27 cellular contexts compared by ENCODE assay signal in the genomic region with DNA sequence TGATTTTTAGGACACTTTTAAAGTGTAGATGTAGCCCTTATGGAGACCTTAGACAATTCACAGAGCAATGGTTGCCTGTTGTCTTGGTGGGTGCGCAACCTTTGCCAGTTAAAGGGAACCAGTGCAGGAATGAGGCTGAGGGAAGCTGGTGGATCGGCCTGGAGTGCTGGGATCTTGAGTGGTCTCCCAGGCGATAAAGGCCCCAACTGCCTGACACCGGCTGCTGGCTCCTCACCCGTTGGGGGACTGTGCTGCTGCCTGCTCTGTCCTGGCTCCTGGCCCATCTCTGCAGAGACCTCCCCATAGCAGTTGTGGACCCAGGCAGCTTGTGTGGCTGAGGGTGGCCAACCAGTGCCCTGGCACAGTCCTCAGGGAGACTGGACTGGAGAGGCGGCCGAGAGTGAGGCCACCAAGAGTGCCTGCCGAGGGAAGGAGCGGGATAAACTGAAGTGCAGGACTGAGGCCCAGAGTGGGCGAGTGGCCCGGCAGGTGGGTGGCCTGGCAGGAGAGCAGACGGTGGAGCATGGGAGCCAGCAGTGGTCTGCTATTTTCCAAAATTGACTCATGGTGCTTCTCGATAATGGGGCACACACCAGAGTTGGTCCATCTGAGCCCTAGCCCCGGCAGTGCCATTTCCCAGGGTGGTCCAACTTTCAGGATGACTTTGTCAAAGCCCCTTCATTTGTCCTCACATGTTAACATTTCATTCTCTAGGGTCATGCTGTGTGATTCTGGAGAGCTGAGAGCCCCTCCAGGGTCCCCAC. TPM values are rescaled to one million over a fixed set of nuclear protein-coding genes. Genes with fewer than 3 reads are reported as not detected.
A peak's percentile ranks its signal among the peaks of the same experiment; 100 is the strongest.
DNase-seq lines count a peak whose midpoint lies in the region; ATAC-seq, FAIRE-seq and TF ChIP-seq lines count a peak whose summit lies in the region.
"Had no signal": no experiment of that assay in that cellular context is flagged by ENCODE, and none has a peak within 500 bp of the region (broad histone marks: within the 10 kb centered on the region; RNA-seq: fewer than 3 reads in every experiment).

No MANE protein-coding gene starts in this region.

- no peak overlapping the region for H2AK5ac ChIP-seq in mesenchymal stem cell (ENCODE audit: low read length, severe bottlenecking)

- no peak overlapping the region for H2AFZ ChIP-seq in PC-3 (ENCODE audit: low read length)
- no peak overlapping the region for H2AFZ ChIP-seq in mesenchymal stem cell (ENCODE audit: low read depth, low read length)

- intact Hi-C loops in PC-3 (cut with micrococcal nuclease), result no loop called here

- peak overlapping the region; percentile 78 for H3K4me3 ChIP-seq in PC-3 (ENCODE audit: low read length)
- H3K4me3 ChIP-seq in mesenchymal stem cell (ENCODE audit: insufficient read depth in 1 of 2, low read depth in 1 of 2, low read length in 2 of 2), result peak overlapping the region; percentile 14 to 84
- peak overlapping the region in 2 of 3 donors; percentile 22 to 48 for H3K4me3 ChIP-seq in skeletal muscle tissue (ENCODE audit: low read length in 3 of 3)
- H3K4me3 ChIP-seq: cardiac muscle cell, coronary artery, lower lobe of right lung, thyroid gland had no signal

- H3K14ac ChIP-seq in mesenchymal stem cell (ENCODE audit: low read length in 2 of 2), result peak overlapping the region in 1 of 2 experiments; percentile 71

- H3K79me1 ChIP-seq in mesenchymal stem cell (replicated peaks; ENCODE audit: low read length, poor library complexity, severe bottlenecking), result no peaks in the 10 kb centered on the region

- FAIRE-seq in frontal cortex (lab: Jason Lieb, UNC), result no peak
- FAIRE-seq: D721Med had no signal

- TF ChIP-seq CTCF in PC-3 (conservative IDR thresholded peaks at IDR 0.05; ENCODE audit: low read depth, low read length), result no peak
- TF ChIP-seq CTCF in brain (conservative IDR thresholded peaks at IDR 0.05), result no peak
- TF ChIP-seq CTCF in mesothelial cell of epicardium (IDR thresholded peaks at IDR 0.05; ENCODE audit: unreplicated experiment), result no peak
- no peak for TF ChIP-seq CTCF in GM10248 (IDR thresholded peaks at IDR 0.05; ENCODE audit: control extremely low read depth, extremely low read depth, low read depth, missing control alignments)

- H4K8ac ChIP-seq in mesenchymal stem cell (ENCODE audit: low read length), result no peak overlapping the region

- H3K9ac ChIP-seq in PC-3 (ENCODE audit: low read length) (peak overlapping the region; percentile 100), mesenchymal stem cell (ENCODE audit: low read length) (peak overlapping the region; percentile 74), skeletal muscle tissue (ENCODE audit: low read depth in 1 of 3, low read length in 3 of 3) (peak overlapping the region in 1 of 3 donors; percentile 50)

- CTCF ChIA-PET in PC-3 (lab: Charles Lee) (no interaction called here), GM10248 (lab: Yijun Ruan, JAX) (interaction anchor here (2.7 kb wide), 1 partner anchor 9 kb away, joined by 14 read pairs; no protein-coding TSS in a partner anchor)

- H3K4me1 ChIP-seq in PC-3 (ENCODE audit: insufficient read depth, low read length), result peaks cover 54% of the 10 kb centered on the region
- peaks cover 19% of the 10 kb centered on the region for H3K4me1 ChIP-seq in mesenchymal stem cell (ENCODE audit: control insufficient read depth, insufficient read depth, low read depth, low read length)
- H3K4me1 ChIP-seq in skeletal muscle tissue (ENCODE audit: control insufficient read depth in 3 of 3, insufficient read depth in 3 of 3, low read length in 3 of 3), result no peaks in the 10 kb centered on the region

- H3K9me3 ChIP-seq in PC-3 (ENCODE audit: low read length) (no peaks in the 10 kb centered on the region), mesenchymal stem cell (ENCODE audit: control insufficient read depth, low read length) (no peaks in the 10 kb centered on the region), skeletal muscle tissue (ENCODE audit: control insufficient read depth in 3 of 3, low read length in 3 of 3) (no peaks in the 10 kb centered on the region)
- H3K9me3 ChIP-seq: lower lobe of right lung, thyroid gland had no signal

- no peak overlapping the region for H3K18ac ChIP-seq in mesenchymal stem cell (ENCODE audit: low read depth in 1 of 2, low read length in 2 of 2)

- no peak overlapping the region for H2BK120ac ChIP-seq in mesenchymal stem cell (ENCODE audit: low read depth, low read length)

- POLR2A ChIA-PET in PC-3 (lab: Charles Lee; ENCODE audit: unreplicated experiment) (no interaction called here), GM10248 (lab: Yijun Ruan, JAX) (no interaction called here)

- H3K27me3 ChIP-seq in PC-3 (ENCODE audit: low read length), result no peaks in the 10 kb centered on the region
- peaks cover 0 to 78% of the 10 kb centered on the region in 2 experiments for H3K27me3 ChIP-seq in mesenchymal stem cell (ENCODE audit: control insufficient read depth in 1 of 2, insufficient read depth in 1 of 2, low read length in 2 of 2)
- H3K27me3 ChIP-seq in skeletal muscle tissue (ENCODE audit: control insufficient read depth in 3 of 3, insufficient read depth in 3 of 3, low read length in 3 of 3), result peaks cover 18 to 33% (median 26%) of the 10 kb centered on the region in 3 donors

- no peak overlapping the region for H2BK5ac ChIP-seq in mesenchymal stem cell (ENCODE audit: low read depth, low read length, poor library complexity, severe bottlenecking)

- peaks cover 95% of the 10 kb centered on the region for H3K79me2 ChIP-seq in PC-3 (ENCODE audit: low read length)

- H3K4me1 Mint-ChIP-seq in brain (peaks cover 10% of the 10 kb centered on the region), mesothelial cell of epicardium (peaks cover 8% of the 10 kb centered on the region)

- H3K23ac ChIP-seq in mesenchymal stem cell (ENCODE audit: low read length in 2 of 2), result peak overlapping the region in 1 of 2 experiments; percentile 98

- ATAC-seq in PC-3, result peak; percentile 1
- ATAC-seq: lower lobe of right lung; SK-N-SH treated with all-trans-retinoic acid at 6 μM for 48 hours; stimulated activated naive CD8-positive, alpha-beta T cell treated with anti-CD3 and anti-CD28 coated beads, Interleukin-15, Interleukin-2, amounts not matched to agents 100 U/mL and 50 U/mL, for 24 hours had no signal

- H2BK15ac ChIP-seq in mesenchymal stem cell (ENCODE audit: low read depth, poor library complexity, severe bottlenecking), result no peak overlapping the region

- H3K9me2 ChIP-seq in PC-3 (replicated peaks; ENCODE audit: low read length), result no peaks in the 10 kb centered on the region

- H3F3A ChIP-seq in PC-3 (ENCODE audit: low read length, unreplicated experiment), result peaks cover 48% of the 10 kb centered on the region

- H3K36me3 ChIP-seq in PC-3 (ENCODE audit: low read depth, low read length), result peaks cover 67% of the 10 kb centered on the region
- peaks cover 0 to 4% of the 10 kb centered on the region in 2 experiments for H3K36me3 ChIP-seq in mesenchymal stem cell (ENCODE audit: control insufficient read depth in 1 of 2, insufficient read depth in 2 of 2, low read depth in 1 of 2, low read length in 2 of 2)
- no peaks in the 10 kb centered on the region for H3K36me3 ChIP-seq in skeletal muscle tissue (ENCODE audit: control insufficient read depth in 3 of 3, insufficient read depth in 3 of 3, low read length in 3 of 3)
- H3K36me3 ChIP-seq: cardiac muscle cell, lower lobe of right lung, thyroid gland had no signal

- peak overlapping the region; percentile 92 for H3K4me2 ChIP-seq in PC-3 (ENCODE audit: low read length)
- H3K4me2 ChIP-seq in mesenchymal stem cell (ENCODE audit: low read length, poor library complexity, severe bottlenecking), result no peak overlapping the region

- peak; percentile 12 for DNase-seq in PC-3
- no peak for DNase-seq in mesenchymal stem cell
- DNase-seq in NCI-H146 (lab: John Stamatoyannopoulos, UW), result no peak
- DNase-seq in frontal cortex (ENCODE audit: low spot score in 2 of 2), result no peak
- no peak for DNase-seq in mesothelial cell of epicardium (ENCODE audit: low spot score in 2 of 2, unreplicated experiment in 2 of 2)
- no peak for DNase-seq in GM10248 (ENCODE audit: extremely low spot score)
- DNase-seq: activated CD4-positive, alpha-beta T cell treated with anti-CD3 and anti-CD28 coated beads, Interleukin-2, amount 10 ng/mL, durations not matched to agents 24 days and 14 days; activated naive CD4-positive, alpha-beta T cell; activated T-cell treated with anti-CD3 and anti-CD28 coated beads, Interleukin-2, amount 50 U/mL, for 48 hours; amniotic stem cell; EL; glutamatergic neuron; IMR-90; lower lobe of right lung; NCI-H1105 treated with DMSO at 0.1 percent for 48 hours; NCI-H2107; stimulated activated naive CD8-positive, alpha-beta T cell treated with anti-CD3 and anti-CD28 coated beads, Interleukin-15, Interleukin-2, amounts not matched to agents 100 U/mL and 50 U/mL, for 24 hours; thyroid gland had no signal

- H3K27ac ChIP-seq in PC-3 (ENCODE audit: low read length) (peak overlapping the region; percentile 95), mesenchymal stem cell (ENCODE audit: low read length, poor library complexity, severe bottlenecking) (no peak overlapping the region), skeletal muscle tissue (ENCODE audit: low read depth, low read length) (no peak overlapping the region)
- H3K27ac ChIP-seq: C4-2B, cardiac muscle cell, coronary artery, lower lobe of right lung, thyroid gland, VCaP had no signal

- 93% methylated on average over 14 of the region's 14 CpGs for WGBS in mesenchymal stem cell

- H4K20me1 ChIP-seq in PC-3 (ENCODE audit: low read length), result peaks cover 67% of the 10 kb centered on the region

- no TSS peak for BruUV-seq in PC-3 (replicated peaks; lab: Mats Ljungman, UMichigan)

- no peak overlapping the region for H4K91ac ChIP-seq in mesenchymal stem cell (ENCODE audit: low read length)

- H3K27me3 Mint-ChIP-seq in brain (peaks cover 84% of the 10 kb centered on the region), mesothelial cell of epicardium (ENCODE audit: low read depth) (peaks cover 87% of the 10 kb centered on the region)

- H3K9me3 Mint-ChIP-seq in brain (peaks cover 0 to 7% (median 0%) of the 10 kb centered on the region in 5 experiments), mesothelial cell of epicardium (no peaks in the 10 kb centered on the region)
- H3K9me3 Mint-ChIP-seq: activated CD4-positive, alpha-beta T cell treated with anti-CD3 and anti-CD28 coated beads, Interleukin-2, amount 10 ng/mL, durations not matched to agents 24 days and 14 days had no signal

- H3K36me3 Mint-ChIP-seq in brain, result no peaks in the 10 kb centered on the region
- no peaks in the 10 kb centered on the region for H3K36me3 Mint-ChIP-seq in mesothelial cell of epicardium

- H2BK12ac ChIP-seq in mesenchymal stem cell (ENCODE audit: low read length in 2 of 2), result no peak overlapping the region

- H3K4ac ChIP-seq in mesenchymal stem cell (ENCODE audit: low read depth in 1 of 2, low read length in 2 of 2), result no peak overlapping the region

- no peak overlapping the region for H3K27ac Mint-ChIP-seq in brain
- H3K27ac Mint-ChIP-seq in mesothelial cell of epicardium, result no peak overlapping the region
- H3K27ac Mint-ChIP-seq: activated CD4-positive, alpha-beta T cell treated with anti-CD3 and anti-CD28 coated beads, Interleukin-2, amount 10 ng/mL, durations not matched to agents 24 days and 14 days had no signal

- peak overlapping the region in 3 of 5 experiments; percentile 80 to 84 (median 81) for H3K4me3 Mint-ChIP-seq in brain
- no peak overlapping the region for H3K4me3 Mint-ChIP-seq in mesothelial cell of epicardium

RNA-seq across cellular contexts. Expression of a gene that starts 2.1 kb away (rescaled TPM):
- 5,398 and 6,043 TPM in 2 replicates for total RNA-seq in PC-3 (2014; rRNA removed)
- 1.8 TPM for polyA plus RNA-seq in brain (ENCODE audit: insufficient read depth, low read depth, low replicate concordance)
- 14.8 TPM for polyA plus RNA-seq in mesenchymal stem cell (2013, experiment 1 of 2)
- 15.4 TPM for polyA plus RNA-seq in mesenchymal stem cell (2013, experiment 2 of 2)
- total RNA-seq in skeletal muscle tissue, result 15.7 TPM
- 3.3 TPM for total RNA-seq in frontal cortex
- not detected in 3 replicates for total RNA-seq in mesothelial cell of epicardium
- total RNA-seq: activated CD4-positive, alpha-beta T cell treated with anti-CD3 and anti-CD28 coated beads, Interleukin-2, amount 10 ng/mL, durations not matched to agents 24 days and 14 days; cardiac muscle cell; T-helper 2 cell treated with Interferon-gamma antibody and Interleukin-4, amounts not matched to agents 100 ng/mL and 5 ng/mL, for 36 hours had no signal

RNA-seq across cellular contexts. Expression of a gene that starts 37.4 kb away (rescaled TPM):
- 7.0 and 11.4 TPM in 2 replicates for total RNA-seq in PC-3 (2014; rRNA removed)
- polyA plus RNA-seq in brain (ENCODE audit: insufficient read depth, low read depth, low replicate concordance), result 1.0 TPM
- polyA plus RNA-seq in mesenchymal stem cell (2013, experiment 1 of 2), result 1.8 TPM
- polyA plus RNA-seq in mesenchymal stem cell (2013, experiment 2 of 2), result 1.5 TPM
- 3.7 TPM for total RNA-seq in skeletal muscle tissue
- 0.82 TPM for total RNA-seq in frontal cortex
- 1.4 to 2.3 TPM (median 2.0 TPM) in 3 replicates for total RNA-seq in mesothelial cell of epicardium

Comparison
In these comparisons a context has a peak if more than half of its experiments do, and no peak if none do; other contexts are left out.
1. RNA of a gene that starts 2.1 kb away (total RNA-seq): 5,398 to 6,043 TPM in PC-3; 15.7 TPM in skeletal muscle tissue (single experiment), 3.3 TPM in frontal cortex (single experiment) and not detected in mesothelial cell of epicardium; every median in the first group is over 100 times any median in the second.
2. Peak in every context shown above with its lines, with median percentiles within 50 percentile points of each other: H3K4me3 ChIP-seq.